Comparison of ENCODE assay signal across 12 cellular contexts in the genomic region with DNA sequence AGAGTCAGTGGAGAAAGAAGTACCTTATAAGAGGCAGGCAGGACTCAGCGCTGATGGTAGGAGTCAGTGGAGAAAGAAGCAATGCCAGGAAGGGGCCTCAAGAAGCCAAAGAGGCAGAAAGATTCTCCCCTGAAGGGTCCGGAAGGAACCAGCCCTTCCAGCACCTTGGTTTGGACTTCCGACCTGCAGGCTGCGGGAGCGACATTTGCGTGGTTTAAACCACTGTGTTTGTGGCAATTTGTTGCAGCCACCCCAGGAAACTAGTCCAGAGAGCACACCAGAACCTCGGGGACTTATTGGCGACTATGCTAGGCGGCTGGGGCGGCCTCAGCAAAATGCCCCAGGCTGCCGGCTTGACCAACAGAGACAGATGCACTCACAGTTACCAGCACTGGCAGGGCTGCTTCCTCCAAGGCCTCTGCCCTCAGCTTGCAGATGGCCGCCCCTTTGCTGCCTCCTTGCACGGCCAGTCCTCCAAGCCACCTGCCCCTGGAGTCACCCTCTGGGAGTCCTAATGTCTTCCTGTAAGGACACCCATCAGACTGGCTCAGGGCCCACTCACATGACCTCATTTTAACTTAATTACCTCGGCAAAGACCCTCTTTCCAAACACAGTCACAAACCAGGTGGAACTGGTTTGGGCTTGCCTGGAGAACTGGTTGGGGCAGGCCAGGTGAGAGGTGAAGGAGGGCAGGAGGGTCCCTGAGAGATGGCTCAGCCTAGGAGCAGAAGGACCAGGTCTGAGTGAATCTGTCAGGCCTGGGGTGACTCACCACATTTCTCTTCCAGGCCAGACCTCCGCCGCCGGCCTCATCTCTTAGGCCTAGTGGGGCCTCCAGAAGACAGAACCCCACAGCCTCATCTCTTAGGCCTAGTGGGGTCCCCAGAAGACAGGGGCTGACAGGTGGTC. TPM values are rescaled to one million over a fixed set of nuclear protein-coding genes. Genes with fewer than 3 reads are reported as not detected.
A peak's percentile ranks its signal among the peaks of the same experiment; 100 is the strongest.
DNase-seq lines count a peak whose midpoint lies in the region; FAIRE-seq and TF ChIP-seq lines count a peak whose summit lies in the region.
"Had no signal": no experiment of that assay in that cellular context is flagged by ENCODE, and none has a peak within 500 bp of the region (broad histone marks: within the 10 kb centered on the region; RNA-seq: fewer than 3 reads in every experiment).

No MANE protein-coding gene starts in this region.

- H2BK15ac ChIP-seq in H1 (ENCODE audit: low read length), result 0 out of 2 replicates have a peak overlapping the region, but pooled peaks have one; percentile 31

- H3K9ac ChIP-seq in H1 (replicated peaks in 1 of 4; ENCODE audit: extremely low read depth in 1 of 4, low read depth in 3 of 4, low read length in 3 of 4), result no peak overlapping the region

- H4K8ac ChIP-seq in H1 (ENCODE audit: extremely low read depth, insufficient read depth, low read length), result peak overlapping the region; percentile 30; the same call in 1 of the 2 replicates

- TF ChIP-seq CTCF in H1 (IDR thresholded peaks at IDR 0.05; ENCODE audit: control extremely low read depth in 1 of 3, insufficient read depth in 1 of 3, low read depth in 1 of 3, low read length in 3 of 3) (no peak), GM20000 (IDR thresholded peaks at IDR 0.05; ENCODE audit: extremely low read depth, missing control alignments) (no peak)

- no peak for TF ChIP-seq RAD21 in H1 (IDR thresholded peaks at IDR 0.05 in 1 of 2, conservative IDR thresholded peaks at IDR 0.05 in 1 of 2; ENCODE audit: low read depth in 2 of 2, low read length in 2 of 2)

- no peak overlapping the region for H2BK20ac ChIP-seq in H1 (ENCODE audit: low read length)

- no peak for FAIRE-seq in H1 (lab: Jason Lieb, UNC)

- H3K18ac ChIP-seq in H1 (ENCODE audit: extremely low read depth, low read length), result no peak overlapping the region

- H3K27me3 ChIP-seq in H1 (replicated peaks in 1 of 4; ENCODE audit: control insufficient read depth in 3 of 4, extremely low read depth in 1 of 4, insufficient read depth in 3 of 4, low read length in 3 of 4), result no peaks in the 10 kb centered on the region

- no peaks in the 10 kb centered on the region for H3K36me3 ChIP-seq in H1 (ENCODE audit: control insufficient read depth in 2 of 4, insufficient read depth in 4 of 4, low read length in 3 of 4)

- no peaks in the 10 kb centered on the region; the same call in 1 of the 2 replicates for H3K23me2 ChIP-seq in H1 (ENCODE audit: low read depth, low read length)

- no peak overlapping the region for H2AFZ ChIP-seq in H1 (ENCODE audit: low read length)

- H4K5ac ChIP-seq in H1 (ENCODE audit: insufficient read length, low read depth, low read length), result no peak overlapping the region

- H4K20me1 ChIP-seq in H1 (replicated peaks in 1 of 2; ENCODE audit: control insufficient read depth in 1 of 2, insufficient read depth in 2 of 2, low read length in 2 of 2), result no peaks in the 10 kb centered on the region

- H3K23ac ChIP-seq in H1 (ENCODE audit: insufficient read length), result no peak overlapping the region

- TF ChIP-seq EP300 in H1 (IDR thresholded peaks at IDR 0.05; ENCODE audit: borderline replicate concordance in 1 of 2, low read depth in 2 of 2, low read length in 2 of 2), result no peak

- no peak overlapping the region for H4K91ac ChIP-seq in H1 (replicated peaks; ENCODE audit: insufficient read length, low read length)

- H2BK12ac ChIP-seq in H1 (ENCODE audit: low read depth, low read length), result no peak overlapping the region

- CTCF ChIA-PET in H1 (lab: Charles Lee; ENCODE audit: partially characterized antibody), result interaction anchor here (1.3 to 1.5 kb wide), 2 partner anchors 41 to 72 kb away, joined by 3 to 8 read pairs; no protein-coding TSS in a partner anchor

- no peaks in the 10 kb centered on the region for H3K79me2 ChIP-seq in H1 (ENCODE audit: control insufficient read depth in 1 of 2, insufficient read depth in 2 of 2, low read length in 2 of 2)

- POLR2A ChIA-PET in H1 (lab: Charles Lee; ENCODE audit: partially characterized antibody), result no interaction called here

- no peak overlapping the region for H3K27ac ChIP-seq in H1 (ENCODE audit: low read depth, low read length)

- H3K9me3 ChIP-seq in H1 (ENCODE audit: insufficient read depth in 2 of 2, low read depth in 1 of 2, low read length in 1 of 2), result no peaks in the 10 kb centered on the region

- 0 out of 2 replicates have a peak overlapping the region, but pooled peaks have one; percentile 9 for H2BK5ac ChIP-seq in H1 (ENCODE audit: low read depth, low read length)

- no peak overlapping the region for H3K4ac ChIP-seq in H1 (replicated peaks; ENCODE audit: insufficient read length, low read depth, low read length)

- H3K4me3 ChIP-seq in H1 (ENCODE audit: extremely low read depth in 1 of 4, insufficient read depth in 2 of 4, low read depth in 3 of 4, low read length in 4 of 4), result no peak overlapping the region

- peaks cover 0 to 3% (median 0%) of the 10 kb centered on the region in 4 experiments; a peak in 1 of 7 replicates for H3K4me1 ChIP-seq in H1 (replicated peaks in 1 of 4; ENCODE audit: control insufficient read depth in 3 of 4, insufficient read depth in 4 of 4, low read length in 3 of 4)

- no peak overlapping the region for H2BK120ac ChIP-seq in H1 (replicated peaks; ENCODE audit: low read depth, low read length)

- no peak overlapping the region for H3K4me2 ChIP-seq in H1 (ENCODE audit: insufficient read depth in 1 of 2, low read depth in 2 of 2, low read length in 2 of 2)

- H3K14ac ChIP-seq in H1 (ENCODE audit: insufficient read length), result no peak overlapping the region

- DNase-seq in ELR (ENCODE audit: low read depth) (peak; percentile 88), NCI-H510A treated with DMSO at 0.1 percent for 48 hours (lab: John Stamatoyannopoulos, UW) (peak; percentile 19), H1 (ENCODE audit: low read depth in 1 of 2, low spot score in 2 of 2) (no peak), renal cortical epithelial cell (ENCODE audit: low read depth) (peak; percentile 40), NAMALWA (ENCODE audit: low spot score) (no peak), GM20000 (ENCODE audit: low spot score) (no peak), NCI-H1694 treated with DMSO at 0.1 percent for 48 hours (lab: John Stamatoyannopoulos, UW) (no peak), T1000 (lab: John Stamatoyannopoulos, UW) (no peak)
- DNase-seq: effector CD8-positive, alpha-beta T cell; H7 had no signal

- H3K56ac ChIP-seq in H1 (replicated peaks; ENCODE audit: insufficient read length, low read depth, low read length), result no peak overlapping the region

- no peaks in the 10 kb centered on the region for H3K79me1 ChIP-seq in H1 (ENCODE audit: low read depth, low read length)

- WGBS in H1 (ENCODE audit: extremely low coverage in 1 of 2, insufficient coverage in 1 of 2, insufficient read length in 1 of 2, insufficient replicate concordance in 2 of 2, low coverage in 1 of 2, low lambda C conversion rate in 2 of 2, missing lambda C conversion rate in 1 of 2), 2 experiments, result 89% methylated on average over 17 of the region's 17 CpGs; no CpG with 5 or more reads in 1 of the 2 experiments

- no peak overlapping the region for H2AK5ac ChIP-seq in H1 (ENCODE audit: low read depth, low read length)

- no peak for TF ChIP-seq POLR2A in H1 (IDR thresholded peaks at IDR 0.05; ENCODE audit: control extremely low read depth in 1 of 2, low read depth in 2 of 2, low read length in 2 of 2)

TF ChIP-seq in H1, 55 proteins besides CTCF, POLR2A, EP300 and RAD21:
- no peak for TF ChIP-seq E2F6 (IDR thresholded peaks at IDR 0.05)
- no peak for TF ChIP-seq CBX8 (IDR thresholded peaks at IDR 0.05; ENCODE audit: borderline replicate concordance, low read depth, low read length)
- TF ChIP-seq SIN3A (conservative IDR thresholded peaks at IDR 0.05 in 1 of 2, IDR thresholded peaks at IDR 0.05 in 1 of 2; ENCODE audit: low read depth in 1 of 2, low read length in 2 of 2), result no peak
- no peak for TF ChIP-seq KDM5A (IDR thresholded peaks at IDR 0.05; ENCODE audit: low read length)

RNA-seq across cellular contexts. Expression of gene CALML3, which starts 26.1 kb away (rescaled TPM):
- total RNA-seq in H1 (2021; fragmentation: NEBNext Ultra II Directional; extraction: Animal tissue kit (Norgen Biotek cat#: 25700)), result not detected in 2 replicates
- not detected in 2 replicates for polyA plus RNA-seq in H1 (2011; rRNA removed)
- polyA plus RNA-seq in H1 (2011; cell fraction: cytosol; rRNA removed), result not detected
- polyA plus RNA-seq in H1 (2011; cell fraction: nucleus; rRNA removed), result not detected
- polyA plus RNA-seq in H1 (2012, experiment 1 of 2), result not detected in 4 replicates
- not detected for polyA plus RNA-seq in H1 (2012, experiment 2 of 2)
- polyA plus RNA-seq in H1 (2013, experiment 1 of 2), result not detected
- polyA plus RNA-seq in H1 (2013, experiment 2 of 2), result not detected
- polyA minus RNA-seq in H1 (2011; rRNA and poly(A)+ RNA removed), result not detected in 2 replicates
- polyA minus RNA-seq in H1 (2011; cell fraction: cytosol; rRNA and poly(A)+ RNA removed), result not detected
- polyA minus RNA-seq in H1 (2011; cell fraction: nucleus; rRNA and poly(A)+ RNA removed), result not detected
- total RNA-seq in renal cortical epithelial cell, result not detected in 2 replicates
- total RNA-seq: H7, temporal lobe had no signal
- polyA plus RNA-seq: IgD-negative memory B cell had no signal

RNA-seq across cellular contexts. Expression of gene CALML5, which starts 51.5 kb away (rescaled TPM):
- 0.38 TPM in 1 of 2 replicates, not detected in the other for total RNA-seq in H1 (2021; fragmentation: NEBNext Ultra II Directional; extraction: Animal tissue kit (Norgen Biotek cat#: 25700))
- polyA plus RNA-seq in H1 (2011; rRNA removed), result 0.09 TPM in 1 of 2 replicates, not detected in the other
- not detected for polyA plus RNA-seq in H1 (2011; cell fraction: cytosol; rRNA removed)
- polyA plus RNA-seq in H1 (2011; cell fraction: nucleus; rRNA removed), result not detected
- polyA plus RNA-seq in H1 (2012, experiment 1 of 2), result not detected in 4 replicates
- polyA plus RNA-seq in H1 (2012, experiment 2 of 2), result not detected
- not detected for polyA plus RNA-seq in H1 (2013, experiment 1 of 2)
- not detected for polyA plus RNA-seq in H1 (2013, experiment 2 of 2)
- polyA minus RNA-seq in H1 (2011; rRNA and poly(A)+ RNA removed), result not detected in 2 replicates
- not detected for polyA minus RNA-seq in H1 (2011; cell fraction: cytosol; rRNA and poly(A)+ RNA removed)
- polyA minus RNA-seq in H1 (2011; cell fraction: nucleus; rRNA and poly(A)+ RNA removed), result not detected
- not detected in 2 replicates for total RNA-seq in renal cortical epithelial cell
- total RNA-seq: H7, temporal lobe had no signal
- polyA plus RNA-seq: IgD-negative memory B cell had no signal

Comparison
In these comparisons a context has a peak if more than half of its experiments do, and no peak if none do; other contexts are left out.
1. DNase-seq: peak in ELR (single experiment), NCI-H510A treated with DMSO at 0.1 percent for 48 hours (single experiment) and renal cortical epithelial cell (single experiment); none in H1 (0 of 2), NAMALWA (single experiment), GM20000 (single experiment), NCI-H1694 treated with DMSO at 0.1 percent for 48 hours (single experiment) and T1000 (single experiment).